22 cellular contexts compared by ENCODE assay signal in genomic region chr22:47052236-47053012, GRCh38.
DNase-seq lines count a peak whose midpoint lies in the region; ATAC-seq, FAIRE-seq and TF ChIP-seq lines count a peak whose summit lies in the region.
"Had no signal": no experiment of that assay in that cellular context is flagged by ENCODE, and none has a peak within 500 bp of the region (broad histone marks: within the 10 kb centered on the region; RNA-seq: fewer than 3 reads in every experiment).

No MANE protein-coding gene starts in this region.

- TF ChIP-seq EP300 in H1 (IDR thresholded peaks at IDR 0.05; ENCODE audit: borderline replicate concordance in 1 of 2, low read depth in 2 of 2, low read length in 2 of 2), result no peak

- no peak overlapping the region for H3K4me3 ChIP-seq in HEK293 (ENCODE audit: low read depth, low read length)
- no peak overlapping the region for H3K4me3 ChIP-seq in H1 (ENCODE audit: extremely low read depth in 1 of 4, insufficient read depth in 2 of 4, low read depth in 3 of 4, low read length in 4 of 4)
- H3K4me3 ChIP-seq in osteoblast (ENCODE audit: insufficient read depth, low read length), result no peak overlapping the region
- H3K4me3 ChIP-seq in psoas muscle, result no peak overlapping the region

- H4K91ac ChIP-seq in H1 (replicated peaks; ENCODE audit: insufficient read length, low read length), result no peak overlapping the region

- H3K4ac ChIP-seq in H1 (replicated peaks; ENCODE audit: insufficient read length, low read depth, low read length), result no peak overlapping the region

- peak overlapping the region; percentile 27; the same call in 1 of the 2 replicates for H2BK5ac ChIP-seq in H1 (ENCODE audit: low read depth, low read length)

- H3K4me1 ChIP-seq in HEK293 (ENCODE audit: control insufficient read depth, insufficient read depth, low read length) (peaks cover 15% of the 10 kb centered on the region), H1 (replicated peaks in 1 of 4; ENCODE audit: control insufficient read depth in 3 of 4, insufficient read depth in 4 of 4, low read length in 3 of 4) (peaks cover 0 to 5% (median 3%) of the 10 kb centered on the region in 4 experiments; a peak in 4 of 7 replicates), osteoblast (ENCODE audit: insufficient read depth, low read length) (no peaks in the 10 kb centered on the region), psoas muscle (no peaks in the 10 kb centered on the region)

- TF ChIP-seq CTCF in HEK293 (tag by site-specific recombination; IDR thresholded peaks at IDR 0.05) (no peak), H1 (IDR thresholded peaks at IDR 0.05; ENCODE audit: control extremely low read depth in 1 of 3, insufficient read depth in 1 of 3, low read depth in 1 of 3, low read length in 3 of 3) (no peak), osteoblast (IDR thresholded peaks at IDR 0.05; ENCODE audit: extremely low read depth, low read depth, low read length) (no peak), psoas muscle (IDR thresholded peaks at IDR 0.05) (no peak)

- H3K79me1 ChIP-seq in H1 (ENCODE audit: low read depth, low read length), result no peaks in the 10 kb centered on the region; the same call in 1 of the 2 replicates

- DNase-seq in NCI-H82 (lab: John Stamatoyannopoulos, UW), result peak; percentile 11
- no peak for DNase-seq in NCI-H82 treated with DMSO at 0.1 percent for 48 hours (lab: John Stamatoyannopoulos, UW; ENCODE audit: unreplicated experiment)
- no peak for DNase-seq in H1 (ENCODE audit: low read depth in 1 of 2, low spot score in 2 of 2)
- DNase-seq in osteoblast (ENCODE audit: insufficient read length, low spot score, missing footprints), result peak; percentile 61
- no peak for DNase-seq in psoas muscle
- DNase-seq in NOMO-1 treated with dmso at 0.1 percent for 144 hours (lab: John Stamatoyannopoulos, UW; ENCODE audit: unreplicated experiment), result no peak
- DNase-seq in NCI-H128 (lab: John Stamatoyannopoulos, UW; ENCODE audit: unreplicated experiment), result no peak
- DNase-seq: 8988T; activated CD4-positive, alpha-beta T cell treated with anti-CD3 and anti-CD28 coated beads, Interleukin-2, amount 50 U/mL, for 1 hour; activated CD4-positive, CD25-positive, alpha-beta regulatory T cell; cortex of kidney; effector memory CD4-positive, alpha-beta T cell; GF-D8; GOT3; occipital lobe; SK-N-SH; stimulated activated CD4-positive, alpha-beta T cell treated with anti-CD3 and anti-CD28 coated beads, Interleukin-15, amount 100 ng/mL, for 24 hours; stimulated activated naive B cell treated with anti-CD40 and anti-IgM and Interleukin-4, amounts not matched to agents 10 μg/mL and 1 μg/mL and 100 μg/mL, for 72 hours had no signal

- no peak overlapping the region for H2BK15ac ChIP-seq in H1 (ENCODE audit: low read length)

- peaks cover 0 to 3% of the 10 kb centered on the region in 2 experiments for H4K20me1 ChIP-seq in H1 (replicated peaks in 1 of 2; ENCODE audit: control insufficient read depth in 1 of 2, insufficient read depth in 2 of 2, low read length in 2 of 2)
- peaks cover 23% of the 10 kb centered on the region for H4K20me1 ChIP-seq in osteoblast (ENCODE audit: insufficient read depth, low read length)

- H2BK20ac ChIP-seq in H1 (ENCODE audit: low read length), result no peak overlapping the region

- H3K36me3 ChIP-seq in HEK293 (ENCODE audit: control insufficient read depth in 2 of 2, insufficient read depth in 1 of 2, low read length in 2 of 2) (no peaks in the 10 kb centered on the region), H1 (ENCODE audit: control insufficient read depth in 2 of 4, insufficient read depth in 4 of 4, low read length in 3 of 4) (no peaks in the 10 kb centered on the region; a peak in 1 of 8 replicates), osteoblast (ENCODE audit: insufficient read depth, low read length) (no peaks in the 10 kb centered on the region), psoas muscle (ENCODE audit: insufficient read depth in 1 of 2, low read depth in 1 of 2) (no peaks in the 10 kb centered on the region)

- H3K18ac ChIP-seq in H1 (ENCODE audit: extremely low read depth, low read length), result no peak overlapping the region

- H4K5ac ChIP-seq in H1 (ENCODE audit: insufficient read length, low read depth, low read length), result no peak overlapping the region

- POLR2A ChIA-PET in HEK293 (lab: Yijun Ruan, JAX), result no interaction called here
- POLR2A ChIA-PET in H1 (lab: Charles Lee; ENCODE audit: partially characterized antibody), result no interaction called here

- ATAC-seq in psoas muscle, result no peak
- ATAC-seq: left lobe of liver; Right ventricle myocardium inferior; stimulated activated naive B cell treated with anti-CD40 and anti-IgM and Interleukin-4, amounts not matched to agents 10 μg/mL and 1 μg/mL and 100 μg/mL, for 72 hours had no signal

- WGBS in H1 (ENCODE audit: extremely low coverage in 1 of 2, insufficient coverage in 1 of 2, insufficient read length in 1 of 2, insufficient replicate concordance in 2 of 2, low coverage in 1 of 2, low lambda C conversion rate in 2 of 2, missing lambda C conversion rate in 1 of 2), 2 experiments, result 84% methylated on average over 16 of the region's 19 CpGs; no CpG with 5 or more reads in 1 of the 2 experiments
- 94 to 96% (median 96%) methylated on average over 19 of the region's 19 CpGs for WGBS in psoas muscle, 3 donors

- 0 out of 2 replicates have a peak overlapping the region, but pooled peaks have one; percentile 37 for H3K27ac ChIP-seq in HEK293 (ENCODE audit: extremely low read depth, low read depth, low read length)
- no peak overlapping the region for H3K27ac ChIP-seq in H1 (ENCODE audit: low read depth, low read length)
- H3K27ac ChIP-seq in osteoblast (ENCODE audit: low read depth, low read length), result no peak overlapping the region
- H3K27ac ChIP-seq in psoas muscle, result no peak overlapping the region

- no peak for TF ChIP-seq POLR2A in H1 (IDR thresholded peaks at IDR 0.05; ENCODE audit: control extremely low read depth in 1 of 2, low read depth in 2 of 2, low read length in 2 of 2)

- CTCF ChIA-PET in HEK293 (lab: Yijun Ruan, JAX), result no interaction called here
- CTCF ChIA-PET in H1 (lab: Charles Lee; ENCODE audit: partially characterized antibody), result no interaction called here

- intact Hi-C loops in psoas muscle (cut with DNase I), result no loop called here

- no peak for FAIRE-seq in H1 (lab: Jason Lieb, UNC)
- FAIRE-seq: astrocyte had no signal

- H3K23me2 ChIP-seq in H1 (ENCODE audit: low read depth, low read length), result no peaks in the 10 kb centered on the region

- H3K56ac ChIP-seq in H1 (replicated peaks; ENCODE audit: insufficient read length, low read depth, low read length), result no peak overlapping the region

- TF ChIP-seq RAD21 in H1 (IDR thresholded peaks at IDR 0.05 in 1 of 2, conservative IDR thresholded peaks at IDR 0.05 in 1 of 2; ENCODE audit: low read depth in 2 of 2, low read length in 2 of 2), result no peak

- H3K23ac ChIP-seq in H1 (ENCODE audit: insufficient read length), result no peak overlapping the region

- no peak overlapping the region for H3K4me2 ChIP-seq in H1 (ENCODE audit: insufficient read depth in 1 of 2, low read depth in 2 of 2, low read length in 2 of 2)
- no peak overlapping the region for H3K4me2 ChIP-seq in osteoblast (ENCODE audit: insufficient read depth, low read length)
- H3K4me2 ChIP-seq: SK-N-SH had no signal

- H3K14ac ChIP-seq in H1 (ENCODE audit: insufficient read length), result no peak overlapping the region

- no peak overlapping the region for H2BK12ac ChIP-seq in H1 (ENCODE audit: low read depth, low read length)

- no peaks in the 10 kb centered on the region for H3K9me3 ChIP-seq in HEK293 (ENCODE audit: control insufficient read depth, insufficient read depth, low read depth, low read length)
- no peaks in the 10 kb centered on the region for H3K9me3 ChIP-seq in H1 (ENCODE audit: insufficient read depth in 2 of 2, low read depth in 1 of 2, low read length in 1 of 2)
- H3K9me3 ChIP-seq in osteoblast (ENCODE audit: low read depth, low read length), result no peaks in the 10 kb centered on the region
- H3K9me3 ChIP-seq in psoas muscle, result no peaks in the 10 kb centered on the region
- H3K9me3 ChIP-seq: SK-N-SH had no signal

- 0 out of 2 replicates have a peak overlapping the region, but pooled peaks have one; percentile 32 for H2AK5ac ChIP-seq in H1 (ENCODE audit: low read depth, low read length)

- H3K79me2 ChIP-seq in H1 (ENCODE audit: control insufficient read depth in 1 of 2, insufficient read depth in 2 of 2, low read length in 2 of 2) (no peaks in the 10 kb centered on the region), osteoblast (ENCODE audit: insufficient read depth, low read length) (no peaks in the 10 kb centered on the region)

- no peak overlapping the region; the same call in 1 of the 2 replicates for H4K8ac ChIP-seq in H1 (ENCODE audit: extremely low read depth, insufficient read depth, low read length)

- H3K9ac ChIP-seq in H1 (replicated peaks in 1 of 4; ENCODE audit: extremely low read depth in 1 of 4, low read depth in 3 of 4, low read length in 3 of 4), result no peak overlapping the region
- H3K9ac ChIP-seq: SK-N-SH had no signal

- H2BK120ac ChIP-seq in H1 (replicated peaks; ENCODE audit: low read depth, low read length), result no peak overlapping the region

- no peaks in the 10 kb centered on the region for H3K27me3 ChIP-seq in H1 (replicated peaks in 1 of 4; ENCODE audit: control insufficient read depth in 3 of 4, extremely low read depth in 1 of 4, insufficient read depth in 3 of 4, low read length in 3 of 4)
- H3K27me3 ChIP-seq in osteoblast (ENCODE audit: insufficient read depth, low read length), result no peaks in the 10 kb centered on the region
- H3K27me3 ChIP-seq in psoas muscle (ENCODE audit: insufficient read depth in 3 of 3, low read length in 2 of 3), result no peaks in the 10 kb centered on the region

- H2AFZ ChIP-seq in H1 (ENCODE audit: low read length) (no peak overlapping the region), osteoblast (ENCODE audit: low read length) (no peak overlapping the region)

TF ChIP-seq in H1, 55 proteins besides CTCF, POLR2A, EP300 and RAD21:
- no peak for TF ChIP-seq SUZ12 (IDR thresholded peaks at IDR 0.05; ENCODE audit: low read length)
- TF ChIP-seq CHD2 (IDR thresholded peaks at IDR 0.05; ENCODE audit: low read length), result no peak
- TF ChIP-seq GTF2F1 (IDR thresholded peaks at IDR 0.05; ENCODE audit: borderline replicate concordance, low read depth, low read length), result no peak
- no peak for TF ChIP-seq CREB1 (IDR thresholded peaks at IDR 0.05)
- no peak for TF ChIP-seq TEAD4 (IDR thresholded peaks at IDR 0.05; ENCODE audit: low read depth, low read length)
- no peak for TF ChIP-seq TBP (IDR thresholded peaks at IDR 0.05; ENCODE audit: low read depth, low read length)
- no peak for TF ChIP-seq RXRA (IDR thresholded peaks at IDR 0.05; ENCODE audit: insufficient read depth, low read depth, low read length)
- TF ChIP-seq RNF2 (IDR thresholded peaks at IDR 0.05; ENCODE audit: borderline replicate concordance, low read depth, low read length, missing control alignments, poor library complexity, severe bottlenecking), result no peak
- no peak for TF ChIP-seq TCF12 (IDR thresholded peaks at IDR 0.05; ENCODE audit: low read depth, low read length)
- TF ChIP-seq SP1 (IDR thresholded peaks at IDR 0.05; ENCODE audit: low read depth, low read length), result no peak

Comparison
In these comparisons a context has a peak if more than half of its experiments do, and no peak if none do; other contexts are left out.
1. DNase-seq: peak in NCI-H82 (single experiment) and osteoblast (single experiment); none in NCI-H82 treated with DMSO at 0.1 percent for 48 hours (single experiment), H1 (0 of 2), psoas muscle (0 of 2), NOMO-1 treated with dmso at 0.1 percent for 144 hours (single experiment) and NCI-H128 (single experiment).